1 cellular context compared by ENCODE assay signal in genomic region chr3:65955792-65956477, GRCh38.
TF ChIP-seq lines count a peak whose summit lies in the region.

No MANE protein-coding gene starts in this region.

TF ChIP-seq in GM23338, 12 proteins besides CTCF, POLR2A, EP300 and RAD21 (continued from another document):
- no peak for TF ChIP-seq ZNF462 (CRISPR knock-in tag; IDR thresholded peaks at IDR 0.05)
- no peak for TF ChIP-seq JUNB (IDR thresholded peaks at IDR 0.05; ENCODE audit: unreplicated experiment)
